ENCODE assay signal across 8 cellular contexts in the genomic region with DNA sequence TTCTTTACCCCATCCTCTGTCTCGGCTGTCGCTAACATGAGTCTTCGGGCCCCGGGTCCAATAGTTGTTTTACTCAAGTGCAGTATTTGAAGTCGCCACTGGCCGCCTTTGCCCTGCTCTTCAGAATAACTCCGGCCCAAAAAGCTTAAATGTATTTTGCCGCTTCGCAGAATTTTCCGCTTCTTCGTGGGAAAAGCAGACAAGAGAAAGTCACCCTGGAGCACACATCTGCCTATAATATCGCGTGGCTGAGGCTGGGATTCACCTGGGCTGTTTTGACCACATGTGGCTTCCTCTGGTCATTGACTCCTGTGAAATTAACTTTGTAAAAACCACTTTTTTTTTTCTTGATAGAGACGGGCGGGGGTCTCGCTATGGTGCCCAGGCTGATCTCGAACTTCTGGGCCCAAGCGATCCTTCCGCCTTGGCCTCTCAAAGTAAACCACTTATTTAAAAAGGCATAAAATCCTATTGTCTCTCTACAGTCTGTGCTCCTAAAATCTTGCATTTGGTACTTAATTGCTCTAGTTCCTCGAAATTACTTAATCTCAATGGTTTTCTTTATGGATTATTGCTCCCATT. TPM values are rescaled to one million over a fixed set of nuclear protein-coding genes. Genes with fewer than 3 reads are reported as not detected.
DNase-seq lines count a peak whose midpoint lies in the region; ATAC-seq, FAIRE-seq and TF ChIP-seq lines count a peak whose summit lies in the region.

No MANE protein-coding gene starts in this region.

- H4K20me1 ChIP-seq in PC-9 (ENCODE audit: insufficient read depth), result no peaks in the 10 kb centered on the region

- peaks cover 23 to 54% (median 38%) of the 10 kb centered on the region in 4 donors for H3K4me1 Mint-ChIP-seq in CD4-positive, CD25-positive, alpha-beta regulatory T cell
- peaks cover 18% of the 10 kb centered on the region for H3K4me1 Mint-ChIP-seq in endodermal cell
- peaks cover 32% of the 10 kb centered on the region for H3K4me1 Mint-ChIP-seq in neural crest cell

- DNase-seq in CD4-positive, CD25-positive, alpha-beta regulatory T cell, result no peak
- DNase-seq in PC-9 (peak in 1 of 2 experiments; percentile 1), endodermal cell (no peak), neural crest cell (ENCODE audit: low read depth, low spot score) (no peak), RCC 7860 (ENCODE audit: low spot score) (no peak), EL (no peak)
- no peak for DNase-seq in stimulated activated CD4-positive, alpha-beta T cell treated with anti-CD3 and anti-CD28 coated beads, Interleukin-12 subunit alpha, Interleukin-12 subunit beta, amount 100 ng/mL, for 4 hours

- H3K9me2 ChIP-seq in PC-9 (ENCODE audit: insufficient read depth), result no peaks in the 10 kb centered on the region

- H3K36me3 ChIP-seq in CD4-positive, CD25-positive, alpha-beta regulatory T cell (ENCODE audit: control insufficient read depth, insufficient read depth, low read length), result no peaks in the 10 kb centered on the region
- H3K36me3 ChIP-seq in PC-9 (ENCODE audit: low read depth) (no peaks in the 10 kb centered on the region), endodermal cell (ENCODE audit: control insufficient read depth, insufficient read depth, low read length) (peaks cover 3% of the 10 kb centered on the region)

- no peaks in the 10 kb centered on the region for H3F3A ChIP-seq in PC-9 (ENCODE audit: insufficient read depth, low read depth)

- no peaks in the 10 kb centered on the region for H3K9me3 Mint-ChIP-seq in CD4-positive, CD25-positive, alpha-beta regulatory T cell
- H3K9me3 Mint-ChIP-seq in endodermal cell (no peaks in the 10 kb centered on the region), neural crest cell (no peaks in the 10 kb centered on the region)

- peak overlapping the region; percentile 92 to 98 (median 95) for H3K4me3 Mint-ChIP-seq in CD4-positive, CD25-positive, alpha-beta regulatory T cell
- H3K4me3 Mint-ChIP-seq in endodermal cell, result peak overlapping the region; percentile 91
- H3K4me3 Mint-ChIP-seq in neural crest cell, result peak overlapping the region; percentile 98

- no peaks in the 10 kb centered on the region for H3K9me3 ChIP-seq in CD4-positive, CD25-positive, alpha-beta regulatory T cell (ENCODE audit: control insufficient read depth in 2 of 2, low read length in 2 of 2)
- no peaks in the 10 kb centered on the region for H3K9me3 ChIP-seq in PC-9 (ENCODE audit: insufficient read depth, low read depth)
- no peaks in the 10 kb centered on the region for H3K9me3 ChIP-seq in endodermal cell (ENCODE audit: control insufficient read depth, low read length)

- peaks cover 5% of the 10 kb centered on the region for H3K27me3 Mint-ChIP-seq in CD4-positive, CD25-positive, alpha-beta regulatory T cell
- H3K27me3 Mint-ChIP-seq in endodermal cell (ENCODE audit: insufficient read depth) (no peaks in the 10 kb centered on the region), neural crest cell (ENCODE audit: low read depth) (no peaks in the 10 kb centered on the region)

- 14 to 17% methylated on average over 18 to 20 of the region's 20 CpGs for WGBS in endodermal cell (ENCODE audit: insufficient coverage in 1 of 2, insufficient read length in 1 of 2), 2 experiments

- BruUV-seq in PC-9 (replicated peaks; lab: Mats Ljungman, UMichigan), result TSS peak; percentile 49

- no peaks in the 10 kb centered on the region for H3K27me3 ChIP-seq in CD4-positive, CD25-positive, alpha-beta regulatory T cell (ENCODE audit: control insufficient read depth, insufficient read depth, low read length)
- H3K27me3 ChIP-seq in PC-9 (ENCODE audit: insufficient read depth, low read depth) (no peaks in the 10 kb centered on the region), endodermal cell (ENCODE audit: control insufficient read depth, insufficient read depth, low read length, poor library complexity, severe bottlenecking) (no peaks in the 10 kb centered on the region)

- H3K36me3 Mint-ChIP-seq in CD4-positive, CD25-positive, alpha-beta regulatory T cell, result peaks cover 13% of the 10 kb centered on the region
- H3K36me3 Mint-ChIP-seq in endodermal cell (ENCODE audit: low read depth) (peaks cover 12% of the 10 kb centered on the region), neural crest cell (ENCODE audit: low read depth) (peaks cover 9% of the 10 kb centered on the region)

- intact Hi-C loops in PC-9 (cut with micrococcal nuclease; ENCODE audit: unreplicated experiment), result loop anchor here (1.0 kb wide), 1 partner anchor 115 kb away; a partner anchor contains a TSS

- peaks cover 32% of the 10 kb centered on the region for H3K79me2 ChIP-seq in PC-9 (ENCODE audit: low read depth)

- H3K9ac ChIP-seq in endodermal cell (ENCODE audit: extremely low read depth, low read length, poor library complexity, severe bottlenecking), result peak overlapping the region; percentile 47

- POLR2A ChIA-PET in PC-9 (lab: Charles Lee; ENCODE audit: unreplicated experiment), result interaction anchor here (0.6 kb wide), 2 partner anchors 165 to 200 kb away, joined by 3 to 4 read pairs; no protein-coding TSS in a partner anchor

- H3K4me2 ChIP-seq in PC-9, result peak overlapping the region; percentile 81

- no peak for ATAC-seq in CD4-positive, CD25-positive, alpha-beta regulatory T cell (ENCODE audit: low read depth in 2 of 2)
- peak; percentile 2 for ATAC-seq in GM21529 (IDR thresholded peaks at IDR 0.05; ENCODE audit: unreplicated experiment)

- FAIRE-seq in RCC 7860 (lab: Jason Lieb, UNC), result no peak

- H3K27ac Mint-ChIP-seq in CD4-positive, CD25-positive, alpha-beta regulatory T cell, result peak overlapping the region; percentile 52 to 97 (median 96)
- H3K27ac Mint-ChIP-seq in endodermal cell (peak overlapping the region; percentile 94), neural crest cell (ENCODE audit: unreplicated experiment) (peak overlapping the region; percentile 97)

- CTCF ChIA-PET in PC-9 (lab: Charles Lee), result no interaction called here

- TF ChIP-seq CTCF in PC-9 (conservative IDR thresholded peaks at IDR 0.05), result no peak
- peak; percentile 12 for TF ChIP-seq CTCF in endodermal cell (conservative IDR thresholded peaks at IDR 0.05)
- peak; percentile 30 for TF ChIP-seq CTCF in neural crest cell (conservative IDR thresholded peaks at IDR 0.05)

- peak overlapping the region; percentile 91 for H3K27ac ChIP-seq in CD4-positive, CD25-positive, alpha-beta regulatory T cell (ENCODE audit: insufficient read depth, low read length, poor library complexity, severe bottlenecking)
- no peak overlapping the region for H3K27ac ChIP-seq in PC-9
- H3K27ac ChIP-seq in endodermal cell (ENCODE audit: low read depth, low read length), result peak overlapping the region; percentile 88

- H3K4me1 ChIP-seq in CD4-positive, CD25-positive, alpha-beta regulatory T cell (ENCODE audit: control insufficient read depth, insufficient read depth, low read length, poor library complexity, severe bottlenecking), result peaks cover 19% of the 10 kb centered on the region
- 0 out of 2 replicates have a peak, but pooled peaks cover 9% of the 10 kb centered on the region for H3K4me1 ChIP-seq in PC-9 (replicated peaks; ENCODE audit: insufficient read depth)
- H3K4me1 ChIP-seq in endodermal cell (ENCODE audit: control insufficient read depth, insufficient read depth, low read length), result peaks cover 4% of the 10 kb centered on the region

- peak overlapping the region; percentile 87 for H3K4me3 ChIP-seq in CD4-positive, CD25-positive, alpha-beta regulatory T cell (ENCODE audit: low read depth, low read length)
- H3K4me3 ChIP-seq in PC-9 (peak overlapping the region; percentile 67), endodermal cell (ENCODE audit: low read length) (peak overlapping the region; percentile 90)

- H2AFZ ChIP-seq in PC-9, result peak overlapping the region; percentile 78

RNA-seq across cellular contexts. Expression of a gene that starts 0.7 kb away (rescaled TPM):
- total RNA-seq in CD4-positive, CD25-positive, alpha-beta regulatory T cell, result 33.4 TPM
- 10 to 100 TPM; 29.9 to 33.9 (median 31.3) TPM for polyA plus RNA-seq in CD4-positive, CD25-positive, alpha-beta regulatory T cell
- total RNA-seq in PC-9 (2021) (25.5 and 43.7 TPM in 2 replicates), endodermal cell (10 to 100 TPM; 53.6 to 54.1 TPM), neural crest cell (51.7 and 53.6 TPM in 2 replicates)
- 38.8 TPM for polyA plus RNA-seq in endodermal cell (2013, experiment 1 of 2)
- polyA plus RNA-seq in endodermal cell (2013, experiment 2 of 2), result 39.8 TPM
